ENCODE assay signal across 25 cellular contexts in genomic region chr16:68360971-68361370, GRCh38. TPM values are rescaled to one million over a fixed set of nuclear protein-coding genes. Genes with fewer than 3 reads are reported as not detected.
DNase-seq lines count a peak whose midpoint lies in the region; ATAC-seq and TF ChIP-seq lines count a peak whose summit lies in the region.
"Had no signal": no experiment of that assay in that cellular context is flagged by ENCODE, and none has a peak within 500 bp of the region (broad histone marks: within the 10 kb centered on the region; RNA-seq: fewer than 3 reads in every experiment).

No MANE protein-coding gene starts in this region.

- no peak overlapping the region for H3K4me3 Mint-ChIP-seq in endodermal cell
- H3K4me3 Mint-ChIP-seq in effector memory CD8-positive, alpha-beta T cell = no peak overlapping the region
- no peak overlapping the region for H3K4me3 Mint-ChIP-seq in natural killer cell
- H3K4me3 Mint-ChIP-seq: CD4-positive, alpha-beta T cell had no signal

- H3K9me3 Mint-ChIP-seq in endodermal cell = no peaks in the 10 kb centered on the region
- no peaks in the 10 kb centered on the region for H3K9me3 Mint-ChIP-seq in effector memory CD8-positive, alpha-beta T cell
- no peaks in the 10 kb centered on the region for H3K9me3 Mint-ChIP-seq in natural killer cell
- H3K9me3 Mint-ChIP-seq: CD4-positive, alpha-beta T cell had no signal

- H3K79me1 ChIP-seq in mesenchymal stem cell (replicated peaks; ENCODE audit: low read length, poor library complexity, severe bottlenecking) = no peaks in the 10 kb centered on the region

- H3K36me3 ChIP-seq in endodermal cell (ENCODE audit: control insufficient read depth, insufficient read depth, low read length) (peaks cover 16% of the 10 kb centered on the region), mesenchymal stem cell (ENCODE audit: control insufficient read depth in 1 of 2, insufficient read depth in 2 of 2, low read depth in 1 of 2, low read length in 2 of 2) (peaks cover 27 to 43% of the 10 kb centered on the region in 2 experiments)
- H3K36me3 ChIP-seq: MG63, SJCRH30 had no signal

- no peak overlapping the region for H2AFZ ChIP-seq in mesenchymal stem cell (ENCODE audit: low read depth, low read length)

- H3K27me3 ChIP-seq in endodermal cell (ENCODE audit: control insufficient read depth, insufficient read depth, low read length, poor library complexity, severe bottlenecking) (no peaks in the 10 kb centered on the region), mesenchymal stem cell (ENCODE audit: control insufficient read depth in 1 of 2, insufficient read depth in 1 of 2, low read length in 2 of 2) (peaks cover 24 to 26% of the 10 kb centered on the region in 2 experiments)
- H3K27me3 ChIP-seq: MG63, Peyer's patch, SJCRH30 had no signal

- no peak overlapping the region for H2BK5ac ChIP-seq in mesenchymal stem cell (ENCODE audit: low read depth, low read length, poor library complexity, severe bottlenecking)

- H4K8ac ChIP-seq in mesenchymal stem cell (ENCODE audit: low read length) = no peak overlapping the region

- H3K4me1 Mint-ChIP-seq in endodermal cell (peaks cover 2% of the 10 kb centered on the region), natural killer cell (peaks cover 24 to 32% of the 10 kb centered on the region in 2 donors)
- H3K4me1 Mint-ChIP-seq in effector memory CD8-positive, alpha-beta T cell (ENCODE audit: low read depth in 2 of 2) = peaks cover 22 to 34% of the 10 kb centered on the region in 2 donors

- H3K36me3 Mint-ChIP-seq in endodermal cell (ENCODE audit: low read depth) (peaks cover 7% of the 10 kb centered on the region), natural killer cell (no peaks in the 10 kb centered on the region)
- peaks cover 9% of the 10 kb centered on the region for H3K36me3 Mint-ChIP-seq in effector memory CD8-positive, alpha-beta T cell (ENCODE audit: insufficient read depth)

- no peak overlapping the region for H3K18ac ChIP-seq in mesenchymal stem cell (ENCODE audit: low read depth in 1 of 2, low read length in 2 of 2)

- no peak for TF ChIP-seq CTCF in endodermal cell (conservative IDR thresholded peaks at IDR 0.05)
- TF ChIP-seq CTCF in natural killer cell (IDR thresholded peaks at IDR 0.05) = no peak

- no peak overlapping the region for H3K4me2 ChIP-seq in mesenchymal stem cell (ENCODE audit: low read length, poor library complexity, severe bottlenecking)

- no peak overlapping the region for H2BK15ac ChIP-seq in mesenchymal stem cell (ENCODE audit: low read depth, poor library complexity, severe bottlenecking)

- DNase-seq in left ventricle myocardium superior = peak; percentile 23
- no peak for DNase-seq in Right ventricle myocardium inferior (ENCODE audit: missing footprints)
- peak; percentile 37 for DNase-seq in endodermal cell
- no peak for DNase-seq in mesenchymal stem cell
- no peak for DNase-seq in effector memory CD8-positive, alpha-beta T cell
- DNase-seq in natural killer cell = no peak
- no peak for DNase-seq in NCI-H2081 (lab: John Stamatoyannopoulos, UW)
- DNase-seq: Caco-2; CD4-positive, alpha-beta T cell; EL; GDM1; GOT3; KBM-7; MG63; NCI-H1105 treated with DMSO at 0.1 percent for 48 hours; NCI-H2029; NCI-H2171; NCI-H226; NCI-H510A; NCI-H69; OCI-M1; Peyer's patch had no signal

- H3K4ac ChIP-seq in mesenchymal stem cell (ENCODE audit: low read depth in 1 of 2, low read length in 2 of 2) = no peak overlapping the region

- H3K27ac ChIP-seq in endodermal cell (ENCODE audit: low read depth, low read length) = no peak overlapping the region
- H3K27ac ChIP-seq in mesenchymal stem cell (ENCODE audit: low read length, poor library complexity, severe bottlenecking) = no peak overlapping the region
- H3K27ac ChIP-seq: Peyer's patch, SJCRH30 had no signal

- no peak overlapping the region for H3K14ac ChIP-seq in mesenchymal stem cell (ENCODE audit: low read length in 2 of 2)

- WGBS in endodermal cell (ENCODE audit: insufficient coverage in 1 of 2, insufficient read length in 1 of 2), 2 experiments = 87 to 92% methylated on average over 6 to 13 of the region's 13 CpGs
- 87% methylated on average over 13 of the region's 13 CpGs for WGBS in mesenchymal stem cell

- H3K9ac ChIP-seq in endodermal cell (ENCODE audit: extremely low read depth, low read length, poor library complexity, severe bottlenecking) = no peak overlapping the region
- H3K9ac ChIP-seq in mesenchymal stem cell (ENCODE audit: low read length) = peak overlapping the region; percentile 65

- intact Hi-C loops in left ventricle myocardium superior (cut with micrococcal nuclease) (no loop called here), Right ventricle myocardium inferior (cut with DNase I) (no loop called here), natural killer cell (cut with micrococcal nuclease) (no loop called here)

- H2BK12ac ChIP-seq in mesenchymal stem cell (ENCODE audit: low read length in 2 of 2) = no peak overlapping the region

- no peak for ATAC-seq in left ventricle myocardium superior
- ATAC-seq in Right ventricle myocardium inferior = no peak
- ATAC-seq in effector memory CD8-positive, alpha-beta T cell (replicated peaks) = no peak
- ATAC-seq in natural killer cell = no peak
- ATAC-seq: GM12878, HCT116 had no signal

- no peak overlapping the region for H2AK5ac ChIP-seq in mesenchymal stem cell (ENCODE audit: low read length, severe bottlenecking)

- H3K27ac Mint-ChIP-seq in endodermal cell = no peak overlapping the region
- no peak overlapping the region for H3K27ac Mint-ChIP-seq in effector memory CD8-positive, alpha-beta T cell
- H3K27ac Mint-ChIP-seq in natural killer cell = peak overlapping the region in 1 of 2 donors; percentile 20
- H3K27ac Mint-ChIP-seq: CD4-positive, alpha-beta T cell had no signal

- H3K27me3 Mint-ChIP-seq in endodermal cell (ENCODE audit: insufficient read depth) (no peaks in the 10 kb centered on the region), natural killer cell (ENCODE audit: low read depth in 2 of 2) (no peaks in the 10 kb centered on the region)
- H3K27me3 Mint-ChIP-seq in effector memory CD8-positive, alpha-beta T cell = peaks cover 0 to 11% of the 10 kb centered on the region in 2 donors
- H3K27me3 Mint-ChIP-seq: CD4-positive, alpha-beta T cell had no signal

- H3K23ac ChIP-seq in mesenchymal stem cell (ENCODE audit: low read length in 2 of 2) = no peak overlapping the region

- no peak overlapping the region for H2BK120ac ChIP-seq in mesenchymal stem cell (ENCODE audit: low read depth, low read length)

- no peaks in the 10 kb centered on the region for H3K4me1 ChIP-seq in endodermal cell (ENCODE audit: control insufficient read depth, insufficient read depth, low read length)
- peaks cover 24% of the 10 kb centered on the region for H3K4me1 ChIP-seq in mesenchymal stem cell (ENCODE audit: control insufficient read depth, insufficient read depth, low read depth, low read length)
- H3K4me1 ChIP-seq: Caco-2 had no signal

- H3K4me3 ChIP-seq in endodermal cell (ENCODE audit: low read length) (no peak overlapping the region), mesenchymal stem cell (ENCODE audit: insufficient read depth in 1 of 2, low read depth in 1 of 2, low read length in 2 of 2) (no peak overlapping the region)
- H3K4me3 ChIP-seq: GM12878, MG63, Peyer's patch, SJCRH30 had no signal

- no peaks in the 10 kb centered on the region for H3K9me3 ChIP-seq in endodermal cell (ENCODE audit: control insufficient read depth, low read length)
- H3K9me3 ChIP-seq in mesenchymal stem cell (ENCODE audit: control insufficient read depth, low read length) = no peaks in the 10 kb centered on the region
- H3K9me3 ChIP-seq: Caco-2, MG63, Peyer's patch, SJCRH30 had no signal

- H4K91ac ChIP-seq in mesenchymal stem cell (ENCODE audit: low read length) = no peak overlapping the region

RNA-seq across cellular contexts. Expression of gene PRMT7, which starts 50.2 kb away (rescaled TPM):
- 30.9 TPM for total RNA-seq in left ventricle myocardium superior
- total RNA-seq in Right ventricle myocardium inferior = 28.9 TPM
- 10 to 100 TPM; 63.9 to 68.5 TPM for total RNA-seq in endodermal cell
- 41.9 TPM for polyA plus RNA-seq in endodermal cell (2013, experiment 1 of 2)
- polyA plus RNA-seq in endodermal cell (2013, experiment 2 of 2) = 41.1 TPM
- 14.6 TPM for polyA plus RNA-seq in mesenchymal stem cell (2013, experiment 1 of 2)
- 14.7 TPM for polyA plus RNA-seq in mesenchymal stem cell (2013, experiment 2 of 2)
- 10 to 100 TPM; 60.7 to 84.7 (median 68.2) TPM for total RNA-seq in natural killer cell

RNA-seq across cellular contexts. Expression of gene SLC7A6OS, which starts 50.2 kb away (rescaled TPM):
- total RNA-seq in left ventricle myocardium superior (14.2 TPM), Right ventricle myocardium inferior (12.4 TPM), endodermal cell (10 to 100 TPM; 22.5 to 26.0 TPM), natural killer cell (10 to 100 TPM; 46.3 to 57.3 (median 56.1) TPM)
- polyA plus RNA-seq in endodermal cell (2013, experiment 1 of 2) = 20.1 TPM
- polyA plus RNA-seq in endodermal cell (2013, experiment 2 of 2) = 19.2 TPM
- polyA plus RNA-seq in mesenchymal stem cell (2013, experiment 1 of 2) = 7.0 TPM
- polyA plus RNA-seq in mesenchymal stem cell (2013, experiment 2 of 2) = 7.0 TPM

Comparison
In these comparisons a context has a peak if more than half of its experiments do, and no peak if none do; other contexts are left out.
1. DNase-seq: peak in left ventricle myocardium superior (single experiment) and endodermal cell (single experiment); none in Right ventricle myocardium inferior (single experiment), mesenchymal stem cell (single experiment), effector memory CD8-positive, alpha-beta T cell (0 of 3), natural killer cell (single experiment) and NCI-H2081 (0 of 2).